ENCODE assay signal across 10 cellular contexts in genomic region chr1:63772876-63773275, GRCh38. TPM values are rescaled to one million over a fixed set of nuclear protein-coding genes. Genes with fewer than 3 reads are reported as not detected.
DNase-seq lines count a peak whose midpoint lies in the region; ATAC-seq and TF ChIP-seq lines count a peak whose summit lies in the region.
"Had no signal": no experiment of that assay in that cellular context is flagged by ENCODE, and none has a peak within 500 bp of the region (broad histone marks: within the 10 kb centered on the region; RNA-seq: fewer than 3 reads in every experiment).

No MANE protein-coding gene starts in this region.

- peaks cover 50% of the 10 kb centered on the region for H3K27me3 Mint-ChIP-seq in activated T-cell treated with anti-CD3 and anti-CD28 coated beads, Interleukin-2, amount 50 U/mL, for 72 hours (ENCODE audit: low read depth)
- no peaks in the 10 kb centered on the region for H3K27me3 Mint-ChIP-seq in chondrocyte (ENCODE audit: low read depth)

- no peak overlapping the region for H3K9ac ChIP-seq in Loucy (ENCODE audit: low read depth, low read length, poor library complexity, severe bottlenecking)
- H3K9ac ChIP-seq in skeletal muscle satellite cell (ENCODE audit: low read depth, low read length), result no peak overlapping the region
- H3K9ac ChIP-seq in Karpas-422 (ENCODE audit: low read length), result no peak overlapping the region

- H3K9me2 ChIP-seq in Loucy (replicated peaks; ENCODE audit: low read depth, low read length) (no peaks in the 10 kb centered on the region), Karpas-422 (replicated peaks; ENCODE audit: insufficient read depth, low read length) (no peaks in the 10 kb centered on the region)

- H3K4me2 ChIP-seq in Loucy (ENCODE audit: low read depth, low read length, poor library complexity, severe bottlenecking), result no peak overlapping the region
- H3K4me2 ChIP-seq in skeletal muscle satellite cell (ENCODE audit: low read length), result peak overlapping the region; percentile 97
- H3K4me2 ChIP-seq in Karpas-422 (ENCODE audit: low read depth, low read length, poor library complexity, severe bottlenecking), result no peak overlapping the region

- no peaks in the 10 kb centered on the region for H3K9me3 Mint-ChIP-seq in activated T-cell treated with anti-CD3 and anti-CD28 coated beads, Interleukin-2, amount 50 U/mL, for 72 hours
- H3K9me3 Mint-ChIP-seq in chondrocyte (ENCODE audit: low read depth), result no peaks in the 10 kb centered on the region

- no peak for TF ChIP-seq CTCF in Loucy (conservative IDR thresholded peaks at IDR 0.05; ENCODE audit: low read length)
- TF ChIP-seq CTCF in chondrocyte (IDR thresholded peaks at IDR 0.05), result no peak

- H3K4me3 ChIP-seq in Loucy (ENCODE audit: low read length, poor library complexity, severe bottlenecking), result no peak overlapping the region
- no peak overlapping the region for H3K4me3 ChIP-seq in skeletal muscle satellite cell (ENCODE audit: low read length)
- H3K4me3 ChIP-seq in Karpas-422 (ENCODE audit: low read length), result no peak overlapping the region

- H3K27ac ChIP-seq in Karpas-422 (ENCODE audit: low read length), result no peak overlapping the region

- H3K27me3 ChIP-seq in Loucy (ENCODE audit: insufficient read depth, low read length, poor library complexity, severe bottlenecking) (no peaks in the 10 kb centered on the region), skeletal muscle satellite cell (ENCODE audit: control insufficient read depth, insufficient read depth, low read length) (no peaks in the 10 kb centered on the region), Karpas-422 (ENCODE audit: low read length) (no peaks in the 10 kb centered on the region)

- H3K4me1 ChIP-seq in Loucy (ENCODE audit: insufficient read depth, low read length, poor library complexity, severe bottlenecking) (no peaks in the 10 kb centered on the region), skeletal muscle satellite cell (ENCODE audit: control insufficient read depth, insufficient read depth, low read length) (peaks cover 19% of the 10 kb centered on the region), Karpas-422 (ENCODE audit: low read length) (no peaks in the 10 kb centered on the region)

- no peaks in the 10 kb centered on the region for H3F3A ChIP-seq in Loucy (ENCODE audit: low read depth)

- DNase-seq in activated T-cell treated with anti-CD3 and anti-CD28 coated beads, Interleukin-2, amount 50 U/mL, for 72 hours, result no peak
- DNase-seq in activated T-cell treated with anti-CD3 and anti-CD28 coated beads for 4 hours (no peak), chondrocyte (ENCODE audit: low spot score) (no peak), Karpas-422 (no peak)
- DNase-seq: effector CD8-positive, alpha-beta T cell; spleen had no signal

- H3K36me3 Mint-ChIP-seq in activated T-cell treated with anti-CD3 and anti-CD28 coated beads, Interleukin-2, amount 50 U/mL, for 72 hours (ENCODE audit: insufficient read depth in 2 of 2), result peaks cover 0 to 1% of the 10 kb centered on the region in 2 donors
- H3K36me3 Mint-ChIP-seq in chondrocyte (ENCODE audit: low read depth), result peaks cover 10% of the 10 kb centered on the region

- ATAC-seq in activated T-cell treated with anti-CD3 and anti-CD28 coated beads, Interleukin-2, amount 50 U/mL, for 72 hours (replicated peaks in 1 of 2), result no peak
- ATAC-seq in GM18498 (IDR thresholded peaks at IDR 0.05; ENCODE audit: unreplicated experiment), result no peak
- no peak for ATAC-seq in HG03442 (IDR thresholded peaks at IDR 0.05; ENCODE audit: unreplicated experiment)

- no peaks in the 10 kb centered on the region for H3K36me3 ChIP-seq in Loucy (ENCODE audit: insufficient read depth, low read length)
- H3K36me3 ChIP-seq in skeletal muscle satellite cell (ENCODE audit: insufficient read depth, low read length), result no peaks in the 10 kb centered on the region
- no peaks in the 10 kb centered on the region for H3K36me3 ChIP-seq in Karpas-422 (ENCODE audit: insufficient read depth, low read length)
- H3K36me3 ChIP-seq: spleen had no signal

- H3K4me3 Mint-ChIP-seq in activated T-cell treated with anti-CD3 and anti-CD28 coated beads, Interleukin-2, amount 50 U/mL, for 72 hours, result peak overlapping the region; percentile 62 to 91
- H3K4me3 Mint-ChIP-seq in chondrocyte (ENCODE audit: unreplicated experiment), result peak overlapping the region; percentile 87

- H4K20me1 ChIP-seq in Loucy (ENCODE audit: insufficient read depth, low read length, poor library complexity, severe bottlenecking) (no peaks in the 10 kb centered on the region), Karpas-422 (ENCODE audit: insufficient read depth, low read depth, low read length) (no peaks in the 10 kb centered on the region)

- no peaks in the 10 kb centered on the region for H3K79me2 ChIP-seq in Loucy (ENCODE audit: insufficient read depth, low read length)
- no peaks in the 10 kb centered on the region for H3K79me2 ChIP-seq in Karpas-422 (ENCODE audit: low read length)

- H3K9me3 ChIP-seq in Loucy (ENCODE audit: insufficient read depth, low read depth, low read length), result no peaks in the 10 kb centered on the region
- H3K9me3 ChIP-seq in skeletal muscle satellite cell (replicated peaks; ENCODE audit: low read length), result no peaks in the 10 kb centered on the region
- no peaks in the 10 kb centered on the region for H3K9me3 ChIP-seq in Karpas-422 (ENCODE audit: low read length)
- H3K9me3 ChIP-seq: spleen had no signal

- H3K27ac Mint-ChIP-seq in activated T-cell treated with anti-CD3 and anti-CD28 coated beads, Interleukin-2, amount 50 U/mL, for 72 hours, result no peak overlapping the region
- H3K27ac Mint-ChIP-seq in chondrocyte (ENCODE audit: unreplicated experiment), result peak overlapping the region; percentile 93

- H2AFZ ChIP-seq in Loucy (ENCODE audit: low read length) (peak overlapping the region; percentile 36; the same call in 1 of the 2 replicates), Karpas-422 (ENCODE audit: low read length) (no peak overlapping the region)

- peaks cover 23% of the 10 kb centered on the region for H3K4me1 Mint-ChIP-seq in activated T-cell treated with anti-CD3 and anti-CD28 coated beads, Interleukin-2, amount 50 U/mL, for 72 hours (ENCODE audit: low read depth)
- peaks cover 43% of the 10 kb centered on the region for H3K4me1 Mint-ChIP-seq in chondrocyte (ENCODE audit: low read depth)

RNA-seq across cellular contexts. Expression of gene ROR1, which starts 0.9 kb away (rescaled TPM):
- under 1 TPM in 1 of 2 donors, not detected in 1; 0.19 TPM for total RNA-seq in activated T-cell treated with anti-CD3 and anti-CD28 coated beads, Interleukin-2, amount 50 U/mL, for 72 hours
- 75.2 to 131 TPM (median 123 TPM) in 3 replicates for total RNA-seq in chondrocyte
- total RNA-seq in skeletal muscle satellite cell (2012; rRNA removed), result 14.7 and 15.7 TPM in 2 replicates
- total RNA-seq in Karpas-422 (2014; rRNA removed; shearing (Covaris generic); ENCODE audit: low replicate concordance), result not detected in 2 replicates

Comparison
In these comparisons a context has a peak if more than half of its experiments do, and no peak if none do; other contexts are left out.
1. RNA of gene ROR1, which starts 0.9 kb away (total RNA-seq): 75.2 to 131 TPM in chondrocyte; 0.19 TPM in activated T-cell treated with anti-CD3 and anti-CD28 coated beads, Interleukin-2, amount 50 U/mL, for 72 hours and not detected in Karpas-422; every median in the first group is over 10 times any median in the second.